In genomic region chr3:141519587-141519986, GRCh38 we compare ENCODE assay signal across 14 cellular contexts. TPM values are rescaled to one million over a fixed set of nuclear protein-coding genes. Genes with fewer than 3 reads are reported as not detected.
A peak's percentile ranks its signal among the peaks of the same experiment; 100 is the strongest.
DNase-seq lines count a peak whose midpoint lies in the region; ATAC-seq and TF ChIP-seq lines count a peak whose summit lies in the region.
"Had no signal": no experiment of that assay in that cellular context is flagged by ENCODE, and none has a peak within 500 bp of the region (broad histone marks: within the 10 kb centered on the region; RNA-seq: fewer than 3 reads in every experiment).

No MANE protein-coding gene starts in this region.

- peaks cover 27% of the 10 kb centered on the region for H3K4me1 ChIP-seq in CD4-positive, alpha-beta memory T cell (ENCODE audit: insufficient read depth, low read length)
- peaks cover 9% of the 10 kb centered on the region for H3K4me1 ChIP-seq in SJSA1 (replicated peaks)

- no peak overlapping the region for H3K4me3 Mint-ChIP-seq in activated CD8-positive, alpha-beta T cell treated with anti-CD3 and anti-CD28 coated beads for 36 hours
- no peak overlapping the region for H3K4me3 Mint-ChIP-seq in activated CD8-positive, alpha-beta T cell treated with anti-CD3 and anti-CD28 coated beads, Interleukin-2, amount 10 ng/mL, durations not matched to agents 7 days and 5 days
- H3K4me3 Mint-ChIP-seq in CD4-positive, alpha-beta memory T cell = peak overlapping the region in 5 of 8 donors; percentile 15 to 74 (median 55)
- no peak overlapping the region for H3K4me3 Mint-ChIP-seq in glutamatergic neuron (ENCODE audit: unreplicated experiment)

- no peak overlapping the region for H3K4me3 ChIP-seq in CD4-positive, alpha-beta memory T cell (ENCODE audit: low read length in 2 of 2)
- no peak overlapping the region for H3K4me3 ChIP-seq in SJSA1

- POLR2A ChIA-PET in activated CD8-positive, alpha-beta T cell treated with anti-CD3 and anti-CD28 coated beads for 36 hours (lab: Charles Lee) = interaction anchor here (0.7 to 0.9 kb wide), 2 partner anchors 17 to 25 kb away, joined by 3 read pairs; no protein-coding TSS in a partner anchor
- POLR2A ChIA-PET in activated CD8-positive, alpha-beta T cell treated with anti-CD3 and anti-CD28 coated beads, Interleukin-2, amount 10 ng/mL, durations not matched to agents 7 days and 5 days (lab: Charles Lee) = no interaction called here
- POLR2A ChIA-PET in CD4-positive, alpha-beta memory T cell (lab: Charles Lee; ENCODE audit: partially characterized antibody) = interaction anchor here (1.2 to 1.5 kb wide), 2 partner anchors 20 to 32 kb away, joined by 4 to 8 read pairs; partner anchors contain the start of gene RASA2

- no peaks in the 10 kb centered on the region for H3K27me3 ChIP-seq in CD4-positive, alpha-beta memory T cell (ENCODE audit: insufficient read depth, low read length)
- no peaks in the 10 kb centered on the region for H3K27me3 ChIP-seq in SJSA1 (replicated peaks)

- H3K36me3 Mint-ChIP-seq in activated CD8-positive, alpha-beta T cell treated with anti-CD3 and anti-CD28 coated beads for 36 hours (ENCODE audit: low read depth) = peaks cover 72% of the 10 kb centered on the region
- H3K36me3 Mint-ChIP-seq in activated CD8-positive, alpha-beta T cell treated with anti-CD3 and anti-CD28 coated beads, Interleukin-2, amount 10 ng/mL, durations not matched to agents 7 days and 5 days (ENCODE audit: low read depth) = peaks cover 78% of the 10 kb centered on the region
- peaks cover 60 to 66% of the 10 kb centered on the region in 2 donors for H3K36me3 Mint-ChIP-seq in CD4-positive, alpha-beta memory T cell
- H3K36me3 Mint-ChIP-seq in glutamatergic neuron (ENCODE audit: unreplicated experiment) = peaks cover 4% of the 10 kb centered on the region

- no peak for TF ChIP-seq CTCF in activated CD8-positive, alpha-beta T cell treated with anti-CD3 and anti-CD28 coated beads for 36 hours (IDR thresholded peaks at IDR 0.05)
- no peak for TF ChIP-seq CTCF in glutamatergic neuron (IDR thresholded peaks at IDR 0.05; ENCODE audit: partially characterized antibody, unreplicated experiment)

- CTCF ChIA-PET in activated CD8-positive, alpha-beta T cell treated with anti-CD3 and anti-CD28 coated beads for 36 hours (lab: Charles Lee) = interaction anchor here (1.4 kb wide), 1 partner anchor 11 kb away, joined by 4 read pairs; no protein-coding TSS in a partner anchor
- CTCF ChIA-PET in activated CD8-positive, alpha-beta T cell treated with anti-CD3 and anti-CD28 coated beads, Interleukin-2, amount 10 ng/mL, durations not matched to agents 7 days and 5 days (lab: Charles Lee) = interaction anchor here (1.0 to 1.6 kb wide), 2 partner anchors 21 to 59 kb away, joined by 3 read pairs; no protein-coding TSS in a partner anchor
- CTCF ChIA-PET in CD4-positive, alpha-beta memory T cell (lab: Charles Lee; ENCODE audit: partially characterized antibody) = interaction anchor here (1.5 kb wide), 1 partner anchor 33 kb away, joined by 4 read pairs; the partner anchor contains the start of gene RASA2

- DNase-seq in activated CD8-positive, alpha-beta T cell treated with anti-CD3 and anti-CD28 coated beads for 36 hours = no peak
- DNase-seq in activated CD8-positive, alpha-beta T cell treated with anti-CD3 and anti-CD28 coated beads, Interleukin-2, amount 10 ng/mL, durations not matched to agents 7 days and 5 days = no peak
- DNase-seq in CD4-positive, alpha-beta memory T cell = no peak
- DNase-seq in SJSA1 (ENCODE audit: low read depth in 1 of 2, low spot score in 2 of 2) (no peak), iris pigment epithelial cell (ENCODE audit: low read depth) (peak; percentile 9), NCI-H524 (lab: John Stamatoyannopoulos, UW) (no peak), EL (no peak), glutamatergic neuron (no peak)
- DNase-seq: KG1, NCI-H1092 treated with DMSO at 0.1 percent for 48 hours, NCI-H1694, NCI-H2107, NCI-H226, NCI-H69 had no signal

- H3K4me1 Mint-ChIP-seq in activated CD8-positive, alpha-beta T cell treated with anti-CD3 and anti-CD28 coated beads for 36 hours (ENCODE audit: low read depth) = peaks cover 50% of the 10 kb centered on the region
- peaks cover 28% of the 10 kb centered on the region for H3K4me1 Mint-ChIP-seq in activated CD8-positive, alpha-beta T cell treated with anti-CD3 and anti-CD28 coated beads, Interleukin-2, amount 10 ng/mL, durations not matched to agents 7 days and 5 days (ENCODE audit: low read depth)
- peaks cover 31 to 58% (median 51%) of the 10 kb centered on the region in 4 donors for H3K4me1 Mint-ChIP-seq in CD4-positive, alpha-beta memory T cell
- H3K4me1 Mint-ChIP-seq in glutamatergic neuron (ENCODE audit: low read depth, unreplicated experiment) = no peaks in the 10 kb centered on the region

- no peak overlapping the region for H3K27ac ChIP-seq in CD4-positive, alpha-beta memory T cell (ENCODE audit: low read depth, low read length)
- 0 out of 2 replicates have a peak overlapping the region, but pooled peaks have one; percentile 2 for H3K27ac ChIP-seq in SJSA1

- no peaks in the 10 kb centered on the region for H3K9me3 ChIP-seq in CD4-positive, alpha-beta memory T cell (ENCODE audit: control insufficient read depth in 1 of 2, low read length in 2 of 2)
- no peaks in the 10 kb centered on the region for H3K9me3 ChIP-seq in SJSA1 (replicated peaks)

- peak overlapping the region; percentile 77 for H3K27ac Mint-ChIP-seq in activated CD8-positive, alpha-beta T cell treated with anti-CD3 and anti-CD28 coated beads for 36 hours
- H3K27ac Mint-ChIP-seq in activated CD8-positive, alpha-beta T cell treated with anti-CD3 and anti-CD28 coated beads, Interleukin-2, amount 10 ng/mL, durations not matched to agents 7 days and 5 days = no peak overlapping the region
- H3K27ac Mint-ChIP-seq in CD4-positive, alpha-beta memory T cell = peak overlapping the region; percentile 6 to 84 (median 42)
- no peak overlapping the region for H3K27ac Mint-ChIP-seq in glutamatergic neuron (ENCODE audit: unreplicated experiment)

- no peak for ATAC-seq in activated CD8-positive, alpha-beta T cell treated with anti-CD3 and anti-CD28 coated beads for 36 hours
- ATAC-seq in activated CD8-positive, alpha-beta T cell treated with anti-CD3 and anti-CD28 coated beads, Interleukin-2, amount 10 ng/mL, durations not matched to agents 7 days and 5 days = no peak

- peaks cover 11% of the 10 kb centered on the region for H3K9me3 Mint-ChIP-seq in activated CD8-positive, alpha-beta T cell treated with anti-CD3 and anti-CD28 coated beads for 36 hours
- H3K9me3 Mint-ChIP-seq in activated CD8-positive, alpha-beta T cell treated with anti-CD3 and anti-CD28 coated beads, Interleukin-2, amount 10 ng/mL, durations not matched to agents 7 days and 5 days (ENCODE audit: insufficient read depth) = peaks cover 11% of the 10 kb centered on the region
- H3K9me3 Mint-ChIP-seq in CD4-positive, alpha-beta memory T cell = peaks cover 0 to 4% (median 0%) of the 10 kb centered on the region in 8 donors
- H3K9me3 Mint-ChIP-seq in glutamatergic neuron (ENCODE audit: unreplicated experiment) = no peaks in the 10 kb centered on the region

- intact Hi-C loops in activated CD8-positive, alpha-beta T cell treated with anti-CD3 and anti-CD28 coated beads for 36 hours (cut with micrococcal nuclease) = no loop called here
- intact Hi-C loops in CD4-positive, alpha-beta memory T cell (cut with micrococcal nuclease) = loop anchor here (2.0 kb wide), 1 partner anchor 17 kb away; no protein-coding TSS in a partner anchor

- H3K27me3 Mint-ChIP-seq in activated CD8-positive, alpha-beta T cell treated with anti-CD3 and anti-CD28 coated beads for 36 hours = no peaks in the 10 kb centered on the region
- H3K27me3 Mint-ChIP-seq in activated CD8-positive, alpha-beta T cell treated with anti-CD3 and anti-CD28 coated beads, Interleukin-2, amount 10 ng/mL, durations not matched to agents 7 days and 5 days (ENCODE audit: low read depth) = no peaks in the 10 kb centered on the region
- H3K27me3 Mint-ChIP-seq in CD4-positive, alpha-beta memory T cell = no peaks in the 10 kb centered on the region
- no peaks in the 10 kb centered on the region for H3K27me3 Mint-ChIP-seq in glutamatergic neuron (ENCODE audit: unreplicated experiment)

- H3K36me3 ChIP-seq in CD4-positive, alpha-beta memory T cell (ENCODE audit: insufficient read depth, low read length) = peaks cover 34% of the 10 kb centered on the region
- H3K36me3 ChIP-seq in SJSA1 = peaks cover 47% of the 10 kb centered on the region

RNA-seq across cellular contexts. Expression of gene RASA2, which starts 32.8 kb away (rescaled TPM):
- 10 to 100 TPM; 35.4 to 41.5 TPM for total RNA-seq in activated CD8-positive, alpha-beta T cell treated with anti-CD3 and anti-CD28 coated beads for 36 hours
- total RNA-seq in activated CD8-positive, alpha-beta T cell treated with anti-CD3 and anti-CD28 coated beads, Interleukin-2, amount 10 ng/mL, durations not matched to agents 7 days and 5 days = 10 to 100 TPM; 56.8 to 60.2 TPM
- 10 to 100 TPM; 78.9 to 80.9 TPM for total RNA-seq in CD4-positive, alpha-beta memory T cell
- polyA plus RNA-seq in CD4-positive, alpha-beta memory T cell = 10 to 100 TPM; 29.4 to 35.1 TPM
- 16.3 and 24.8 TPM in 2 replicates for total RNA-seq in SJSA1 (2014; rRNA removed; shearing (Covaris generic))
- total RNA-seq in glutamatergic neuron (ENCODE audit: unreplicated experiment) = 13.2 TPM

Comparison
In these comparisons a context has a peak if more than half of its experiments do, and no peak if none do; other contexts are left out.
1. H3K27ac Mint-ChIP-seq: peak in activated CD8-positive, alpha-beta T cell treated with anti-CD3 and anti-CD28 coated beads for 36 hours (single experiment) and CD4-positive, alpha-beta memory T cell (7 of 7); none in activated CD8-positive, alpha-beta T cell treated with anti-CD3 and anti-CD28 coated beads, Interleukin-2, amount 10 ng/mL, durations not matched to agents 7 days and 5 days (single experiment) and glutamatergic neuron (single experiment).
2. H3K4me3 Mint-ChIP-seq: peak in CD4-positive, alpha-beta memory T cell (5 of 8); none in activated CD8-positive, alpha-beta T cell treated with anti-CD3 and anti-CD28 coated beads for 36 hours (single experiment), activated CD8-positive, alpha-beta T cell treated with anti-CD3 and anti-CD28 coated beads, Interleukin-2, amount 10 ng/mL, durations not matched to agents 7 days and 5 days (single experiment) and glutamatergic neuron (single experiment).